1 cellular context compared by ENCODE assay signal in the genomic region with DNA sequence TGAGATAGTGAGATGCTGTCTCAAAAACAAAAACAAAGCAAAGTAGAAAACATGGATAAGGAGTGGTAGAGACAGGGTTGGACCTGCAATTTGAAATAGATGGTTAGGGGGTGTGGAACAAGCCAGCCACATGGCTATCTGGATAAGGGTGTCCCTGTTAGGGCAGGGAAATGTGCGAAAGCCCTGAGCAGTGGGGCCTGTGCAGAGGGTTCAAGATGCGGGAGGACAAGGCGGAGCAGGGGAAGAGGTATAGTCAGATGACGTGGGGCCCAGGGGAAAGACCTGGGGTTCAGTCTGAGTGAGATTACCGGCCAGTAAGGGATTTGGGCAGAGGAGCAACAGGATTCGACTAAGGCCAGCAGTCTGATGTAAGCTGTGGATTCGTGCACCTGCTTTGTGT.
TF ChIP-seq lines count a peak whose summit lies in the region.

No MANE protein-coding gene starts in this region.

TF ChIP-seq in IMR-90, 13 proteins besides CTCF, POLR2A, EP300 and RAD21:
- TF ChIP-seq SMC3 (IDR thresholded peaks at IDR 0.05; ENCODE audit: low read depth, low read length) (no peak), MAZ (IDR thresholded peaks at IDR 0.05; ENCODE audit: borderline replicate concordance, low read depth, low read length) (no peak), MAFK (IDR thresholded peaks at IDR 0.05; ENCODE audit: low read depth, low read length) (no peak), NFE2L2 (IDR thresholded peaks at IDR 0.05; ENCODE audit: low read depth, low read length) (no peak), FOS (IDR thresholded peaks at IDR 0.05; ENCODE audit: low read depth, low read length) (no peak), CEBPB (IDR thresholded peaks at IDR 0.05; ENCODE audit: low read depth, low read length) (no peak), RFX5 (IDR thresholded peaks at IDR 0.05; ENCODE audit: low read depth, low read length) (no peak), CHD1 (IDR thresholded peaks at IDR 0.05; ENCODE audit: low read depth, low read length) (no peak), BHLHE40 (IDR thresholded peaks at IDR 0.05; ENCODE audit: low read depth, low read length) (no peak), MXI1 (IDR thresholded peaks at IDR 0.05; ENCODE audit: borderline replicate concordance, low read depth, low read length) (no peak), RCOR1 (IDR thresholded peaks at IDR 0.05; ENCODE audit: insufficient replicate concordance, low read length) (no peak)
- TF ChIP-seq, protein P1, sequence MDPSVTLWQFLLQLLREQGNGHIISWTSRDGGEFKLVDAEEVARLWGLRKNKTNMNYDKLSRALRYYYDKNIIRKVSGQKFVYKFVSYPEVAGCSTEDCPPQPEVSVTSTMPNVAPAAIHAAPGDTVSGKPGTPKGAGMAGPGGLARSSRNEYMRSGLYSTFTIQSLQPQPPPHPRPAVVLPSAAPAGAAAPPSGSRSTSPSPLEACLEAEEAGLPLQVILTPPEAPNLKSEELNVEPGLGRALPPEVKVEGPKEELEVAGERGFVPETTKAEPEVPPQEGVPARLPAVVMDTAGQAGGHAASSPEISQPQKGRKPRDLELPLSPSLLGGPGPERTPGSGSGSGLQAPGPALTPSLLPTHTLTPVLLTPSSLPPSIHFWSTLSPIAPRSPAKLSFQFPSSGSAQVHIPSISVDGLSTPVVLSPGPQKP (IDR thresholded peaks at IDR 0.05; ENCODE audit: borderline replicate concordance, low read depth, low read length) = no peak
- TF ChIP-seq, protein P2, sequence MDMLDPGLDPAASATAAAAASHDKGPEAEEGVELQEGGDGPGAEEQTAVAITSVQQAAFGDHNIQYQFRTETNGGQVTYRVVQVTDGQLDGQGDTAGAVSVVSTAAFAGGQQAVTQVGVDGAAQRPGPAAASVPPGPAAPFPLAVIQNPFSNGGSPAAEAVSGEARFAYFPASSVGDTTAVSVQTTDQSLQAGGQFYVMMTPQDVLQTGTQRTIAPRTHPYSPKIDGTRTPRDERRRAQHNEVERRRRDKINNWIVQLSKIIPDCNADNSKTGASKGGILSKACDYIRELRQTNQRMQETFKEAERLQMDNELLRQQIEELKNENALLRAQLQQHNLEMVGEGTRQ (IDR thresholded peaks at IDR 0.05; ENCODE audit: low read depth, low read length) = no peak
